Comparison of ENCODE assay signal across 1 cellular context in genomic region chr19:16111909-16112752, GRCh38.
TF ChIP-seq lines count a peak whose summit lies in the region.

No MANE protein-coding gene starts in this region.

TF ChIP-seq in HepG2, 621 proteins besides CTCF, POLR2A, EP300 and RAD21 (continues in another document):
- TF ChIP-seq GFI1 (CRISPR knock-in tag; IDR thresholded peaks at IDR 0.05; ENCODE audit: borderline replicate concordance) (no peak), ONECUT2 (CRISPR knock-in tag; IDR thresholded peaks at IDR 0.05) (no peak), RBAK (CRISPR knock-in tag; IDR thresholded peaks at IDR 0.05) (no peak), ZNF256 (CRISPR knock-in tag; conservative IDR thresholded peaks at IDR 0.05) (0 out of 2 replicates have a peak, but pooled peaks have one; percentile 5), IRF9 (CRISPR knock-in tag; IDR thresholded peaks at IDR 0.05; ENCODE audit: borderline replicate concordance) (0 out of 2 replicates have a peak, but pooled peaks have one; percentile 4), MEIS2 (CRISPR knock-in tag; IDR thresholded peaks at IDR 0.05) (no peak), ZNF660 (CRISPR knock-in tag; IDR thresholded peaks at IDR 0.05; ENCODE audit: borderline replicate concordance, low read depth) (no peak), POLR2G (IDR thresholded peaks at IDR 0.05; ENCODE audit: low read depth, low read length) (peak; percentile 70), TBX2 (CRISPR knock-in tag; IDR thresholded peaks at IDR 0.05; ENCODE audit: borderline replicate concordance) (peak; percentile 37; the same call in 1 of the 2 replicates), SOX5 (CRISPR knock-in tag; IDR thresholded peaks at IDR 0.05; ENCODE audit: borderline replicate concordance) (no peak), ATF1 (CRISPR knock-in tag; IDR thresholded peaks at IDR 0.05) (no peak; the same call in 1 of the 2 replicates), PHF8 (CRISPR knock-in tag; IDR thresholded peaks at IDR 0.05) (peak; percentile 46; the same call in 1 of the 2 replicates), ZNF614 (CRISPR knock-in tag; IDR thresholded peaks at IDR 0.05; ENCODE audit: borderline replicate concordance) (no peak), ZNF558 (CRISPR knock-in tag; IDR thresholded peaks at IDR 0.05; ENCODE audit: borderline replicate concordance) (no peak), ZNF770 (CRISPR knock-in tag; IDR thresholded peaks at IDR 0.05) (no peak), ZNF615 (CRISPR knock-in tag; IDR thresholded peaks at IDR 0.05; ENCODE audit: borderline replicate concordance) (no peak), FOXO4 (CRISPR knock-in tag; conservative IDR thresholded peaks at IDR 0.05) (0 out of 2 replicates have a peak, but pooled peaks have one; percentile 52), CSRNP2 (CRISPR knock-in tag; conservative IDR thresholded peaks at IDR 0.05; ENCODE audit: low read depth) (no peak), RNF219 (CRISPR knock-in tag; IDR thresholded peaks at IDR 0.05) (no peak), ZBTB8A (CRISPR knock-in tag; IDR thresholded peaks at IDR 0.05; ENCODE audit: borderline replicate concordance, low read depth) (no peak), SPEN (CRISPR knock-in tag; IDR thresholded peaks at IDR 0.05; ENCODE audit: low read depth) (no peak), ZNF510 (CRISPR knock-in tag; IDR thresholded peaks at IDR 0.05; ENCODE audit: low read depth) (no peak), ZFYVE20 (CRISPR knock-in tag; IDR thresholded peaks at IDR 0.05; ENCODE audit: borderline replicate concordance, low read depth) (0 out of 2 replicates have a peak, but pooled peaks have one; percentile 60), GLI4 (CRISPR knock-in tag; IDR thresholded peaks at IDR 0.05; ENCODE audit: borderline replicate concordance) (no peak), BCL3 (CRISPR knock-in tag; IDR thresholded peaks at IDR 0.05) (no peak), HMGXB4 (CRISPR knock-in tag; IDR thresholded peaks at IDR 0.05; ENCODE audit: borderline replicate concordance in 1 of 2, low read depth in 1 of 2) (peak in 1 of 2 experiments; percentile 0; a peak in 1 of 4 replicates), HNRNPUL1 (IDR thresholded peaks at IDR 0.05; ENCODE audit: low read depth, low read length) (no peak), RNF2 (conservative IDR thresholded peaks at IDR 0.05; ENCODE audit: low read depth) (no peak), KLF16 (CRISPR knock-in tag; IDR thresholded peaks at IDR 0.05) (no peak), ZNF10 (CRISPR knock-in tag; IDR thresholded peaks at IDR 0.05; ENCODE audit: borderline replicate concordance, low read depth) (no peak), MATR3 (CRISPR knock-in tag; IDR thresholded peaks at IDR 0.05) (no peak), ZNF235 (CRISPR knock-in tag; IDR thresholded peaks at IDR 0.05; ENCODE audit: borderline replicate concordance) (no peak), PREB (CRISPR knock-in tag; IDR thresholded peaks at IDR 0.05) (no peak), ZSCAN30 (CRISPR knock-in tag; IDR thresholded peaks at IDR 0.05) (no peak), GTF2F1 (IDR thresholded peaks at IDR 0.05; ENCODE audit: low read length) (no peak), TFAP4 (IDR thresholded peaks at IDR 0.05; ENCODE audit: borderline replicate concordance, low read depth) (0 out of 2 replicates have a peak, but pooled peaks have one; percentile 6), CAMTA2 (CRISPR knock-in tag; IDR thresholded peaks at IDR 0.05; ENCODE audit: borderline replicate concordance) (no peak), ZNF556 (CRISPR knock-in tag; IDR thresholded peaks at IDR 0.05; ENCODE audit: borderline replicate concordance) (no peak), ZMYM3 (CRISPR knock-in tag; IDR thresholded peaks at IDR 0.05) (peak; percentile 96), NFKB2 (CRISPR knock-in tag; IDR thresholded peaks at IDR 0.05; ENCODE audit: borderline replicate concordance) (0 out of 2 replicates have a peak, but pooled peaks have one; percentile 25), ZNF710 (CRISPR knock-in tag; IDR thresholded peaks at IDR 0.05; ENCODE audit: borderline replicate concordance) (no peak), ZNF766 (CRISPR knock-in tag; IDR thresholded peaks at IDR 0.05; ENCODE audit: borderline replicate concordance) (0 out of 2 replicates have a peak, but pooled peaks have one; percentile 29), ZNF367 (CRISPR knock-in tag; IDR thresholded peaks at IDR 0.05; ENCODE audit: borderline replicate concordance) (no peak), ZHX1 (CRISPR knock-in tag; IDR thresholded peaks at IDR 0.05; ENCODE audit: low read depth) (no peak)
